ENCODE assay signal across 14 cellular contexts in genomic region chr19:42412223-42412622, GRCh38. TPM values are rescaled to one million over a fixed set of nuclear protein-coding genes. Genes with fewer than 3 reads are reported as not detected.
DNase-seq lines count a peak whose midpoint lies in the region; ATAC-seq and TF ChIP-seq lines count a peak whose summit lies in the region.
"Had no signal": no experiment of that assay in that cellular context is flagged by ENCODE, and none has a peak within 500 bp of the region (broad histone marks: within the 10 kb centered on the region; RNA-seq: fewer than 3 reads in every experiment).

No MANE protein-coding gene starts in this region.

- no peak overlapping the region for H3K27ac ChIP-seq in PC-9

- no peaks in the 10 kb centered on the region for H3K36me3 ChIP-seq in PC-9 (ENCODE audit: low read depth)
- H3K36me3 ChIP-seq: HAP-1 had no signal

- H3K4me3 ChIP-seq in PC-9: no peak overlapping the region
- H3K4me3 ChIP-seq: HAP-1 had no signal

- H3K79me2 ChIP-seq in PC-9 (ENCODE audit: low read depth): no peaks in the 10 kb centered on the region

- ATAC-seq in HG02588 (IDR thresholded peaks at IDR 0.05; ENCODE audit: unreplicated experiment): no peak
- ATAC-seq in GM18870 (IDR thresholded peaks at IDR 0.05; ENCODE audit: unreplicated experiment): no peak
- ATAC-seq: stimulated activated naive CD8-positive, alpha-beta T cell treated with anti-CD3 and anti-CD28 coated beads, Interleukin-15, Interleukin-2, amounts not matched to agents 100 U/mL and 50 U/mL, for 24 hours had no signal

- intact Hi-C loops in PC-9 (cut with micrococcal nuclease; ENCODE audit: unreplicated experiment): no loop called here

- TF ChIP-seq CTCF in PC-9 (conservative IDR thresholded peaks at IDR 0.05): no peak

- peaks cover 4% of the 10 kb centered on the region; the same call in 1 of the 2 replicates for H3F3A ChIP-seq in PC-9 (ENCODE audit: insufficient read depth, low read depth)

- peaks cover 33% of the 10 kb centered on the region for H3K4me1 ChIP-seq in PC-9 (replicated peaks; ENCODE audit: insufficient read depth)
- H3K4me1 ChIP-seq: HAP-1 had no signal

- DNase-seq in ELF-1 (ENCODE audit: low read depth, low spot score): peak; percentile 85
- peak; percentile 53 to 79 for DNase-seq in PC-9
- DNase-seq in globus pallidus (ENCODE audit: low spot score): peak; percentile 93
- DNase-seq in pons (ENCODE audit: low spot score): peak; percentile 92
- DNase-seq in Kasumi-1 (lab: John Stamatoyannopoulos, UW): no peak
- DNase-seq in LoVo (ENCODE audit: low spot score): no peak
- DNase-seq: NCI-H1930; stimulated activated CD4-positive, alpha-beta T cell treated with anti-CD3 and anti-CD28 coated beads, Interleukin-15, amount 100 ng/mL, for 24 hours; stimulated activated naive CD8-positive, alpha-beta T cell treated with anti-CD3 and anti-CD28 coated beads, Interleukin-15, Interleukin-2, amounts not matched to agents 100 U/mL and 50 U/mL, for 24 hours had no signal

- POLR2A ChIA-PET in PC-9 (lab: Charles Lee; ENCODE audit: unreplicated experiment): interaction anchor here (0.5 kb wide), 3 partner anchors 9 to 407 kb away, joined by 3 to 6 read pairs (median 4); no protein-coding TSS in a partner anchor

- no TSS peak for BruUV-seq in PC-9 (replicated peaks; lab: Mats Ljungman, UMichigan)

- no peak overlapping the region for H2AFZ ChIP-seq in PC-9

- CTCF ChIA-PET in PC-9 (lab: Charles Lee): no interaction called here

- H3K4me2 ChIP-seq in PC-9: 0 out of 2 replicates have a peak overlapping the region, but pooled peaks have one; percentile 26

- no peaks in the 10 kb centered on the region for H3K9me3 ChIP-seq in PC-9 (ENCODE audit: insufficient read depth, low read depth)
- H3K9me3 ChIP-seq: HAP-1 had no signal

- no peaks in the 10 kb centered on the region for H4K20me1 ChIP-seq in PC-9 (ENCODE audit: insufficient read depth)

- H3K27me3 ChIP-seq in PC-9 (ENCODE audit: insufficient read depth, low read depth): no peaks in the 10 kb centered on the region

- H3K9me2 ChIP-seq in PC-9 (ENCODE audit: insufficient read depth): no peaks in the 10 kb centered on the region

RNA-seq across cellular contexts. Expression of gene LIPE, which starts 15.0 kb away (rescaled TPM):
- total RNA-seq in PC-9 (2021): 10.7 and 12.7 TPM in 2 replicates

RNA-seq across cellular contexts. Expression of gene CNFN, which starts 22.1 kb away (rescaled TPM):
- 4.9 and 7.8 TPM in 2 replicates for total RNA-seq in PC-9 (2021)
- total RNA-seq: bronchial epithelial cell had no signal

RNA-seq across cellular contexts. Expression of gene CXCL17, which starts 30.5 kb away (rescaled TPM):
- total RNA-seq in PC-9 (2021): 0.41 TPM in 1 of 2 replicates, not detected in the other
- total RNA-seq: Daoy had no signal

Comparison
In these comparisons a context has a peak if more than half of its experiments do, and no peak if none do; other contexts are left out.
1. DNase-seq: peak in ELF-1 (single experiment), PC-9 (2 of 2), globus pallidus (single experiment) and pons (single experiment); none in Kasumi-1 (0 of 2) and LoVo (single experiment).